Comparison of ENCODE assay signal across 22 cellular contexts in genomic region chr18:35141077-35141476, GRCh38.
"Had no signal": no experiment of that assay in that cellular context is flagged by ENCODE, and none has a peak within 500 bp of the region (broad histone marks: within the 10 kb centered on the region; RNA-seq: fewer than 3 reads in every experiment).

No MANE protein-coding gene starts in this region.

- H3K27me3 Mint-ChIP-seq: activated CD8-positive, alpha-beta memory T cell treated with anti-CD3 and anti-CD28 coated beads, Interleukin-2, amount 10 ng/mL, durations not matched to agents 7 days and 5 days; activated naive CD8-positive, alpha-beta T cell treated with anti-CD3 and anti-CD28 coated beads, Interleukin-2, amount 10 ng/mL, durations not matched to agents 7 days and 5 days had no signal

- ATAC-seq: activated CD8-positive, alpha-beta memory T cell treated with anti-CD3 and anti-CD28 coated beads, Interleukin-2, amount 10 ng/mL, durations not matched to agents 7 days and 5 days; activated T-cell treated with anti-CD3 and anti-CD28 coated beads, Interleukin-2, amount 50 U/mL, for 4 hours; heart left ventricle; left lung had no signal

- H3K4me3 Mint-ChIP-seq: activated CD8-positive, alpha-beta memory T cell treated with anti-CD3 and anti-CD28 coated beads, Interleukin-2, amount 10 ng/mL, durations not matched to agents 7 days and 5 days; activated naive CD8-positive, alpha-beta T cell treated with anti-CD3 and anti-CD28 coated beads, Interleukin-2, amount 10 ng/mL, durations not matched to agents 7 days and 5 days; activated T-cell treated with anti-CD3 and anti-CD28 coated beads, Interleukin-2, amount 50 U/mL, for 4 hours; neural progenitor cell had no signal

- H3K4me2 ChIP-seq: neural progenitor cell had no signal

- H3K9me3 ChIP-seq: esophagus muscularis mucosa, heart left ventricle, left lung, ovary, thyroid gland, uterus had no signal

- H3K9ac ChIP-seq: neural progenitor cell had no signal

- FAIRE-seq: bronchial epithelial cell, endometrium, keratinocyte had no signal

- DNase-seq: activated CD4-positive, alpha-beta T cell treated with anti-CD3 and anti-CD28 coated beads for 1 hour; activated CD4-positive, alpha-beta T cell treated with anti-CD3 and anti-CD28 coated beads, Interleukin-2, amount 50 U/mL, for 48 hours; activated CD8-positive, alpha-beta memory T cell treated with anti-CD3 and anti-CD28 coated beads, Interleukin-2, amount 10 ng/mL, durations not matched to agents 7 days and 5 days; activated gamma-delta T cell; activated naive CD8-positive, alpha-beta T cell treated with anti-CD3 and anti-CD28 coated beads, Interleukin-2, amount 10 ng/mL, durations not matched to agents 7 days and 5 days; activated T-cell treated with anti-CD3 and anti-CD28 coated beads, Interleukin-2, amount 50 U/mL, for 4 hours; aorta; dorsolateral prefrontal cortex; heart left ventricle; left lung; mesendoderm; ovary; stimulated activated CD4-positive, alpha-beta T cell treated with anti-CD3 and anti-CD28 coated beads, Interleukin-15, amount 100 ng/mL, for 24 hours; stimulated activated CD4-positive, alpha-beta T cell treated with anti-CD3 and anti-CD28 coated beads, Interleukin-4, amount 100 ng/mL, for 24 hours; T-helper 9 cell; thyroid gland; uterus had no signal

- H2AFZ ChIP-seq: neural progenitor cell had no signal

- H3K27ac Mint-ChIP-seq: activated CD8-positive, alpha-beta memory T cell treated with anti-CD3 and anti-CD28 coated beads, Interleukin-2, amount 10 ng/mL, durations not matched to agents 7 days and 5 days; activated naive CD8-positive, alpha-beta T cell treated with anti-CD3 and anti-CD28 coated beads, Interleukin-2, amount 10 ng/mL, durations not matched to agents 7 days and 5 days; neural progenitor cell had no signal

- H3K9me3 Mint-ChIP-seq: activated naive CD8-positive, alpha-beta T cell treated with anti-CD3 and anti-CD28 coated beads, Interleukin-2, amount 10 ng/mL, durations not matched to agents 7 days and 5 days; activated T-cell treated with anti-CD3 and anti-CD28 coated beads, Interleukin-2, amount 50 U/mL, for 4 hours had no signal

- H3K36me3 ChIP-seq: neural progenitor cell, ovary, thyroid gland, uterus had no signal

- H3K4me3 ChIP-seq: dorsolateral prefrontal cortex, esophagus muscularis mucosa, heart left ventricle, left lung, neural progenitor cell, ovary, thyroid gland, uterus had no signal

- H3K4me1 ChIP-seq: left lung, neural progenitor cell had no signal

- H3K27me3 ChIP-seq: dorsolateral prefrontal cortex, esophagus muscularis mucosa, heart left ventricle, left lung, neural progenitor cell, ovary, thyroid gland, uterus had no signal

- H3K27ac ChIP-seq: esophagus muscularis mucosa, heart left ventricle, left lung, neural progenitor cell, ovary, thyroid gland, uterus had no signal
